Comparison of ENCODE assay signal across 8 cellular contexts in genomic region chr19:18477042-18477760, GRCh38. TPM values are rescaled to one million over a fixed set of nuclear protein-coding genes. Genes with fewer than 3 reads are reported as not detected.
DNase-seq lines count a peak whose midpoint lies in the region; TF ChIP-seq lines count a peak whose summit lies in the region.
"Had no signal": no experiment of that assay in that cellular context is flagged by ENCODE, and none has a peak within 500 bp of the region (broad histone marks: within the 10 kb centered on the region; RNA-seq: fewer than 3 reads in every experiment).

No MANE protein-coding gene starts in this region.

- TF ChIP-seq EP300 in sigmoid colon (IDR thresholded peaks at IDR 0.05): no peak

- WGBS in sigmoid colon, 2 donors: 88% methylated on average over 24 of the region's 24 CpGs
- WGBS in hepatocyte (ENCODE audit: low lambda C conversion rate, missing lambda C conversion rate): 84% methylated on average over 24 of the region's 24 CpGs

- no peak overlapping the region for H2AFZ ChIP-seq in hepatocyte

- H3K27ac ChIP-seq in sigmoid colon (peak overlapping the region in 3 of 4 donors; percentile 7 to 87 (median 81)), hepatocyte (no peak overlapping the region)
- H3K27ac ChIP-seq: cardiac muscle cell had no signal

- peak; percentile 44 for DNase-seq in GF-D8 (lab: John Stamatoyannopoulos, UW)
- DNase-seq in NB4 (ENCODE audit: low read depth): peak; percentile 56
- DNase-seq in choroid plexus epithelial cell (ENCODE audit: low read depth): peak; percentile 56
- no peak for DNase-seq in sigmoid colon
- no peak for DNase-seq in SKM-1 (lab: John Stamatoyannopoulos, UW; ENCODE audit: unreplicated experiment)
- no peak for DNase-seq in HuH-7.5 (ENCODE audit: low spot score)
- no peak for DNase-seq in hepatocyte (ENCODE audit: low spot score)

- H4K20me1 ChIP-seq in hepatocyte (ENCODE audit: insufficient read depth, poor library complexity, severe bottlenecking): peaks cover 38% of the 10 kb centered on the region

- H3K9me2 ChIP-seq in hepatocyte (replicated peaks; ENCODE audit: insufficient read depth): no peaks in the 10 kb centered on the region

- TF ChIP-seq CTCF in NB4 (IDR thresholded peaks at IDR 0.05; ENCODE audit: low read depth, low read length): peak; percentile 28
- peak; percentile 57 for TF ChIP-seq CTCF in choroid plexus epithelial cell (conservative IDR thresholded peaks at IDR 0.05; ENCODE audit: low read depth, low read length)
- TF ChIP-seq CTCF in sigmoid colon (IDR thresholded peaks at IDR 0.05): no peak
- TF ChIP-seq CTCF in hepatocyte (IDR thresholded peaks at IDR 0.05; ENCODE audit: poor library complexity): no peak

- H3K4me3 ChIP-seq in NB4 (ENCODE audit: low read depth, low read length) (no peak overlapping the region), choroid plexus epithelial cell (ENCODE audit: low read depth, low read length) (no peak overlapping the region), sigmoid colon (no peak overlapping the region), hepatocyte (no peak overlapping the region)
- H3K4me3 ChIP-seq: cardiac muscle cell had no signal

- H3K27me3 ChIP-seq in sigmoid colon: no peaks in the 10 kb centered on the region
- H3K27me3 ChIP-seq in hepatocyte: no peaks in the 10 kb centered on the region
- H3K27me3 ChIP-seq: cardiac muscle cell had no signal

- H3K36me3 ChIP-seq in sigmoid colon: peaks cover 0 to 9% (median 1%) of the 10 kb centered on the region in 4 donors
- no peaks in the 10 kb centered on the region for H3K36me3 ChIP-seq in hepatocyte (replicated peaks; ENCODE audit: insufficient read depth, low read depth)
- H3K36me3 ChIP-seq: cardiac muscle cell had no signal

- H3K4me1 ChIP-seq in sigmoid colon: peaks cover 0 to 71% (median 65%) of the 10 kb centered on the region in 4 donors
- H3K4me1 ChIP-seq in hepatocyte (ENCODE audit: insufficient read depth): peaks cover 23% of the 10 kb centered on the region

- no peak overlapping the region for H3K4me2 ChIP-seq in hepatocyte

- peaks cover 82% of the 10 kb centered on the region for H3K79me2 ChIP-seq in hepatocyte

- intact Hi-C loops in sigmoid colon (cut with DNase I): no loop called here

- H3K9me3 ChIP-seq in sigmoid colon: no peaks in the 10 kb centered on the region
- no peaks in the 10 kb centered on the region for H3K9me3 ChIP-seq in hepatocyte (ENCODE audit: low read depth)

- TF ChIP-seq POLR2A in NB4 (IDR thresholded peaks at IDR 0.05; ENCODE audit: extremely low read depth, insufficient read length): no peak
- TF ChIP-seq POLR2A in sigmoid colon (IDR thresholded peaks at IDR 0.05): no peak

RNA-seq across cellular contexts. Expression of gene ISYNA1, which starts 39.3 kb away (rescaled TPM):
- total RNA-seq in sigmoid colon: 10 to 100 TPM in 3 of 4 donors, 1 to 10 TPM in 1; 9.1 to 12.8 (median 11.5) TPM
- 10 to 100 TPM in 1 of 3 donors, 1 to 10 TPM in 2; 3.7 to 18.7 (median 4.2) TPM for polyA plus RNA-seq in sigmoid colon
- 51.5 and 54.9 TPM in 2 replicates for total RNA-seq in hepatocyte
- 144 and 188 TPM in 2 replicates for polyA plus RNA-seq in hepatocyte

RNA-seq across cellular contexts. Expression of gene ELL, which starts 44.7 kb away (rescaled TPM):
- total RNA-seq in sigmoid colon: 10 to 100 TPM in 3 of 4 donors, 1 to 10 TPM in 1; 7.1 to 20.2 (median 11.9) TPM
- 10 to 100 TPM in 1 of 3 donors, 1 to 10 TPM in 2; 6.2 to 14.6 (median 8.4) TPM for polyA plus RNA-seq in sigmoid colon
- 3.9 and 11.0 TPM in 2 replicates for total RNA-seq in hepatocyte
- polyA plus RNA-seq in hepatocyte: 15.0 and 18.1 TPM in 2 replicates

RNA-seq across cellular contexts. Expression of gene SSBP4, which starts 58.0 kb away (rescaled TPM):
- 10 to 100 TPM; 52.4 to 71.4 (median 58.0) TPM for total RNA-seq in sigmoid colon
- polyA plus RNA-seq in sigmoid colon: 10 to 100 TPM; 13.9 to 51.4 (median 32.4) TPM
- 55.8 and 72.6 TPM in 2 replicates for total RNA-seq in hepatocyte
- 156 and 169 TPM in 2 replicates for polyA plus RNA-seq in hepatocyte

Comparison
In these comparisons a context has a peak if more than half of its experiments do, and no peak if none do; other contexts are left out.
1. DNase-seq: peak in GF-D8 (single experiment), NB4 (single experiment) and choroid plexus epithelial cell (single experiment); none in sigmoid colon (single experiment), SKM-1 (single experiment), HuH-7.5 (single experiment) and hepatocyte (single experiment).
2. CTCF ChIP-seq: peak in NB4 (single experiment) and choroid plexus epithelial cell (single experiment); none in sigmoid colon (0 of 4) and hepatocyte (single experiment).